In the genomic region with DNA sequence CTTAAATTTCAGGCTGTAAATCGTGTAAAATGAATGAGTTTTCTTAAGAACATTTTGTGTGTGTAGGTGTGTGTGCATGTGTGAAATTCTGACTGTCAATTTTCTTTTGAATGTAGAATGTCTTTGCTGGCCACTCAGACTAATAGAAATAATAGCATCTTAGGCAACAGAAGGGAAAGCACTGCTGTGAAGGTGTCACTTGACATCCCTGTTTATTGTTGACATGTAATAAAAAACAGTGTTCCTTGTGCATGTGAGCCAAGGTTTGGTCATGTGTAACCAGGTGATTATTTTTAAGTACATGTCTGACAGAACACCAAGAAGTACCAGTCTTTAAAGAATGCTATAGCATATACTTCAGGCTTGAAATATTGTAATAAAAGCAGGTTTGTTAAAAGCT, we compare ENCODE assay signal across 2 cellular contexts.
TF ChIP-seq lines count a peak whose summit lies in the region.

No MANE protein-coding gene starts in this region.

TF ChIP-seq in SK-N-SH, 30 proteins besides CTCF, POLR2A, EP300 and RAD21 (continued from another document):
- TF ChIP-seq, protein P1, sequence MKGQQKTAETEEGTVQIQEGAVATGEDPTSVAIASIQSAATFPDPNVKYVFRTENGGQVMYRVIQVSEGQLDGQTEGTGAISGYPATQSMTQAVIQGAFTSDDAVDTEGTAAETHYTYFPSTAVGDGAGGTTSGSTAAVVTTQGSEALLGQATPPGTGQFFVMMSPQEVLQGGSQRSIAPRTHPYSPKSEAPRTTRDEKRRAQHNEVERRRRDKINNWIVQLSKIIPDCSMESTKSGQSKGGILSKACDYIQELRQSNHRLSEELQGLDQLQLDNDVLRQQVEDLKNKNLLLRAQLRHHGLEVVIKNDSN (IDR thresholded peaks at IDR 0.05; ENCODE audit: borderline replicate concordance, low read depth) = no peak
- TF ChIP-seq FOXJ3 (CRISPR knock-in tag; IDR thresholded peaks at IDR 0.05) = no peak
TF ChIP-seq in SK-N-SH: peak in this region for 1.

TF ChIP-seq in SK-N-SH treated with all-trans-retinoic acid at 6 μM for 48 hours, 23 proteins besides CTCF, POLR2A, EP300 and RAD21 (continued from another document):
- TF ChIP-seq, protein P2, sequence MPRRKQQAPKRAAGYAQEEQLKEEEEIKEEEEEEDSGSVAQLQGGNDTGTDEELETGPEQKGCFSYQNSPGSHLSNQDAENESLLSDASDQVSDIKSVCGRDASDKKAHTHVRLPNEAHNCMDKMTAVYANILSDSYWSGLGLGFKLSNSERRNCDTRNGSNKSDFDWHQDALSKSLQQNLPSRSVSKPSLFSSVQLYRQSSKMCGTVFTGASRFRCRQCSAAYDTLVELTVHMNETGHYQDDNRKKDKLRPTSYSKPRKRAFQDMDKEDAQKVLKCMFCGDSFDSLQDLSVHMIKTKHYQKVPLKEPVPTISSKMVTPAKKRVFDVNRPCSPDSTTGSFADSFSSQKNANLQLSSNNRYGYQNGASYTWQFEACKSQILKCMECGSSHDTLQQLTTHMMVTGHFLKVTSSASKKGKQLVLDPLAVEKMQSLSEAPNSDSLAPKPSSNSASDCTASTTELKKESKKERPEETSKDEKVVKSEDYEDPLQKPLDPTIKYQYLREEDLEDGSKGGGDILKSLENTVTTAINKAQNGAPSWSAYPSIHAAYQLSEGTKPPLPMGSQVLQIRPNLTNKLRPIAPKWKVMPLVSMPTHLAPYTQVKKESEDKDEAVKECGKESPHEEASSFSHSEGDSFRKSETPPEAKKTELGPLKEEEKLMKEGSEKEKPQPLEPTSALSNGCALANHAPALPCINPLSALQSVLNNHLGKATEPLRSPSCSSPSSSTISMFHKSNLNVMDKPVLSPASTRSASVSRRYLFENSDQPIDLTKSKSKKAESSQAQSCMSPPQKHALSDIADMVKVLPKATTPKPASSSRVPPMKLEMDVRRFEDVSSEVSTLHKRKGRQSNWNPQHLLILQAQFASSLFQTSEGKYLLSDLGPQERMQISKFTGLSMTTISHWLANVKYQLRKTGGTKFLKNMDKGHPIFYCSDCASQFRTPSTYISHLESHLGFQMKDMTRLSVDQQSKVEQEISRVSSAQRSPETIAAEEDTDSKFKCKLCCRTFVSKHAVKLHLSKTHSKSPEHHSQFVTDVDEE (CRISPR knock-in tag; IDR thresholded peaks at IDR 0.05) = no peak
- TF ChIP-seq ZC3H10 (CRISPR knock-in tag; IDR thresholded peaks at IDR 0.05) = no peak
- TF ChIP-seq, protein P3, sequence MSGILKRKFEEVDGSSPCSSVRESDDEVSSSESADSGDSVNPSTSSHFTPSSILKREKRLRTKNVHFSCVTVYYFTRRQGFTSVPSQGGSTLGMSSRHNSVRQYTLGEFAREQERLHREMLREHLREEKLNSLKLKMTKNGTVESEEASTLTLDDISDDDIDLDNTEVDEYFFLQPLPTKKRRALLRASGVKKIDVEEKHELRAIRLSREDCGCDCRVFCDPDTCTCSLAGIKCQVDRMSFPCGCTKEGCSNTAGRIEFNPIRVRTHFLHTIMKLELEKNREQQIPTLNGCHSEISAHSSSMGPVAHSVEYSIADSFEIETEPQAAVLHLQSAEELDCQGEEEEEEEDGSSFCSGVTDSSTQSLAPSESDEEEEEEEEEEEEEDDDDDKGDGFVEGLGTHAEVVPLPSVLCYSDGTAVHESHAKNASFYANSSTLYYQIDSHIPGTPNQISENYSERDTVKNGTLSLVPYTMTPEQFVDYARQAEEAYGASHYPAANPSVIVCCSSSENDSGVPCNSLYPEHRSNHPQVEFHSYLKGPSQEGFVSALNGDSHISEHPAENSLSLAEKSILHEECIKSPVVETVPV (CRISPR knock-in tag; IDR thresholded peaks at IDR 0.05) = no peak
- no peak for TF ChIP-seq GLIS3 (CRISPR knock-in tag; IDR thresholded peaks at IDR 0.05)
- TF ChIP-seq PPARA (CRISPR knock-in tag; IDR thresholded peaks at IDR 0.05; ENCODE audit: borderline replicate concordance) = no peak
- no peak for TF ChIP-seq RARB (CRISPR knock-in tag; IDR thresholded peaks at IDR 0.05)
- no peak for TF ChIP-seq ZNF565 (CRISPR knock-in tag; conservative IDR thresholded peaks at IDR 0.05; ENCODE audit: low read depth)
- no peak for TF ChIP-seq ISL1 (CRISPR knock-in tag; IDR thresholded peaks at IDR 0.05)
- TF ChIP-seq, protein P4, sequence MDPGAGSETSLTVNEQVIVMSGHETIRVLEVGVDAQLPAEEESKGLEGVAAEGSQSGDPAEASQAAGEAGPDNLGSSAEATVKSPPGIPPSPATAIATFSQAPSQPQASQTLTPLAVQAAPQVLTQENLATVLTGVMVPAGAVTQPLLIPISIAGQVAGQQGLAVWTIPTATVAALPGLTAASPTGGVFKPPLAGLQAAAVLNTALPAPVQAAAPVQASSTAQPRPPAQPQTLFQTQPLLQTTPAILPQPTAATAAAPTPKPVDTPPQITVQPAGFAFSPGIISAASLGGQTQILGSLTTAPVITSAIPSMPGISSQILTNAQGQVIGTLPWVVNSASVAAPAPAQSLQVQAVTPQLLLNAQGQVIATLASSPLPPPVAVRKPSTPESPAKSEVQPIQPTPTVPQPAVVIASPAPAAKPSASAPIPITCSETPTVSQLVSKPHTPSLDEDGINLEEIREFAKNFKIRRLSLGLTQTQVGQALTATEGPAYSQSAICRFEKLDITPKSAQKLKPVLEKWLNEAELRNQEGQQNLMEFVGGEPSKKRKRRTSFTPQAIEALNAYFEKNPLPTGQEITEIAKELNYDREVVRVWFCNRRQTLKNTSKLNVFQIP (CRISPR knock-in tag; IDR thresholded peaks at IDR 0.05; ENCODE audit: borderline replicate concordance, low read depth) = no peak
- TF ChIP-seq ZFP3 (CRISPR knock-in tag; IDR thresholded peaks at IDR 0.05) = no peak
- TF ChIP-seq ZNF8 (CRISPR knock-in tag; IDR thresholded peaks at IDR 0.05) = no peak
- no peak for TF ChIP-seq ZFP30 (CRISPR knock-in tag; IDR thresholded peaks at IDR 0.05)
- no peak for TF ChIP-seq CSDC2 (CRISPR knock-in tag; IDR thresholded peaks at IDR 0.05)
- TF ChIP-seq, protein P5, sequence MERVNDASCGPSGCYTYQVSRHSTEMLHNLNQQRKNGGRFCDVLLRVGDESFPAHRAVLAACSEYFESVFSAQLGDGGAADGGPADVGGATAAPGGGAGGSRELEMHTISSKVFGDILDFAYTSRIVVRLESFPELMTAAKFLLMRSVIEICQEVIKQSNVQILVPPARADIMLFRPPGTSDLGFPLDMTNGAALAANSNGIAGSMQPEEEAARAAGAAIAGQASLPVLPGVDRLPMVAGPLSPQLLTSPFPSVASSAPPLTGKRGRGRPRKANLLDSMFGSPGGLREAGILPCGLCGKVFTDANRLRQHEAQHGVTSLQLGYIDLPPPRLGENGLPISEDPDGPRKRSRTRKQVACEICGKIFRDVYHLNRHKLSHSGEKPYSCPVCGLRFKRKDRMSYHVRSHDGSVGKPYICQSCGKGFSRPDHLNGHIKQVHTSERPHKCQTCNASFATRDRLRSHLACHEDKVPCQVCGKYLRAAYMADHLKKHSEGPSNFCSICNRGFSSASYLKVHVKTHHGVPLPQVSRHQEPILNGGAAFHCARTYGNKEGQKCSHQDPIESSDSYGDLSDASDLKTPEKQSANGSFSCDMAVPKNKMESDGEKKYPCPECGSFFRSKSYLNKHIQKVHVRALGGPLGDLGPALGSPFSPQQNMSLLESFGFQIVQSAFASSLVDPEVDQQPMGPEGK (CRISPR knock-in tag; IDR thresholded peaks at IDR 0.05; ENCODE audit: borderline replicate concordance) = no peak
